1 cellular context compared by ENCODE assay signal in the genomic region with DNA sequence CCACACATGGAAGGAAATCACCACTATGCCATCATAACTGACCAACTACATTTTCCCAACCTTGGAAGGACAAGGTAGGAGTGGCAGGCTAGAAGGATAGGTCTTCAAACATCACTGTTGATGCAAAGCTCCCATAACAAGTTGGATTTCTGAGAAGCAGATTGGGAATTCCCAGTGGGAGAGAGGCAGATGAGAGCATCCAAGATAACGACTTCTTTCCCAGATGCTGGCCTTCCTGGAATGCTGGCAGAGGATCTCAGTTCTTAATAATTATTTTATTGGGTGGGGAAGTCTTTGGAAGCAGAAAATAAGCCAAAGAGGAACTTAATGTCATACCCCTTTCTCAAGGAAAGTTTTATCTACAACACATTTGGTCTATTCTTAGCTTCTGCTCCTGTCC.
TF ChIP-seq lines count a peak whose summit lies in the region.

No MANE protein-coding gene starts in this region.

TF ChIP-seq in IMR-90, 13 proteins besides CTCF, POLR2A, EP300 and RAD21:
- TF ChIP-seq, protein P1, sequence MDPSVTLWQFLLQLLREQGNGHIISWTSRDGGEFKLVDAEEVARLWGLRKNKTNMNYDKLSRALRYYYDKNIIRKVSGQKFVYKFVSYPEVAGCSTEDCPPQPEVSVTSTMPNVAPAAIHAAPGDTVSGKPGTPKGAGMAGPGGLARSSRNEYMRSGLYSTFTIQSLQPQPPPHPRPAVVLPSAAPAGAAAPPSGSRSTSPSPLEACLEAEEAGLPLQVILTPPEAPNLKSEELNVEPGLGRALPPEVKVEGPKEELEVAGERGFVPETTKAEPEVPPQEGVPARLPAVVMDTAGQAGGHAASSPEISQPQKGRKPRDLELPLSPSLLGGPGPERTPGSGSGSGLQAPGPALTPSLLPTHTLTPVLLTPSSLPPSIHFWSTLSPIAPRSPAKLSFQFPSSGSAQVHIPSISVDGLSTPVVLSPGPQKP (IDR thresholded peaks at IDR 0.05; ENCODE audit: borderline replicate concordance, low read depth, low read length) = no peak
- TF ChIP-seq BHLHE40 (IDR thresholded peaks at IDR 0.05; ENCODE audit: low read depth, low read length) (no peak), MAFK (IDR thresholded peaks at IDR 0.05; ENCODE audit: low read depth, low read length) (no peak), FOS (IDR thresholded peaks at IDR 0.05; ENCODE audit: low read depth, low read length) (no peak), CEBPB (IDR thresholded peaks at IDR 0.05; ENCODE audit: low read depth, low read length) (no peak), NFE2L2 (IDR thresholded peaks at IDR 0.05; ENCODE audit: low read depth, low read length) (no peak), CHD1 (IDR thresholded peaks at IDR 0.05; ENCODE audit: low read depth, low read length) (no peak), RCOR1 (IDR thresholded peaks at IDR 0.05; ENCODE audit: insufficient replicate concordance, low read length) (no peak), SMC3 (IDR thresholded peaks at IDR 0.05; ENCODE audit: low read depth, low read length) (no peak), MXI1 (IDR thresholded peaks at IDR 0.05; ENCODE audit: borderline replicate concordance, low read depth, low read length) (no peak), MAZ (IDR thresholded peaks at IDR 0.05; ENCODE audit: borderline replicate concordance, low read depth, low read length) (no peak), RFX5 (IDR thresholded peaks at IDR 0.05; ENCODE audit: low read depth, low read length) (no peak)
- TF ChIP-seq, protein P2, sequence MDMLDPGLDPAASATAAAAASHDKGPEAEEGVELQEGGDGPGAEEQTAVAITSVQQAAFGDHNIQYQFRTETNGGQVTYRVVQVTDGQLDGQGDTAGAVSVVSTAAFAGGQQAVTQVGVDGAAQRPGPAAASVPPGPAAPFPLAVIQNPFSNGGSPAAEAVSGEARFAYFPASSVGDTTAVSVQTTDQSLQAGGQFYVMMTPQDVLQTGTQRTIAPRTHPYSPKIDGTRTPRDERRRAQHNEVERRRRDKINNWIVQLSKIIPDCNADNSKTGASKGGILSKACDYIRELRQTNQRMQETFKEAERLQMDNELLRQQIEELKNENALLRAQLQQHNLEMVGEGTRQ (IDR thresholded peaks at IDR 0.05; ENCODE audit: low read depth, low read length) = no peak
